Comparison of ENCODE assay signal across 25 cellular contexts in the genomic region with DNA sequence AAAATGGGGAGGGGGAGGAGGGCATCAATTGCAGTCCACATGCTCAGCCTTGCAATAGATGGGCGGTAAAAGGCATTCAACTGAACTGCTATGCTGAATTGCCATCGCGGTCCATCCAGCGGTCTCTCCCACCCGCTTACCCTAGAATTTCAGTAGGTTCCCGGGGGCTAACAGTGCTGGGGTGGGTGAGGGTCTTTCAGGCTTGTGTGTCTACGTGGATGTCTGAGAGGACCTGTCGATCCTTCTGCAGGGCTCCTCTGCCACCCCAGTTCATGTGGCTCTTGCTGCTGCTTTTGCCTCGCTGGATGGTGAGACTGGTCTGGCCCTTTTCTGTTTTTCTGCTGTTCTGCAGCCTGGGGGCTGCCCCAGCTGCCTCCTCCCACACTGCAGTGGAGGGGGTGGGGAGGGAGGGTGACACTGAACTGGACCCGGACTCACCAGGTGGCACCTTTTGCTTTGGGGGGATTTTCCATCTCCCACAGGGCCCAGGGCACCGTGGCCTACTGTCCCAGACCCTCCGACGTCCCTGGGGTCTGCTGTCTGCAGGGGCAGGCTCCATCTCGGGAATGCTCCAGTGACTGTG.
"Had no signal": no experiment of that assay in that cellular context is flagged by ENCODE, and none has a peak within 500 bp of the region (broad histone marks: within the 10 kb centered on the region; RNA-seq: fewer than 3 reads in every experiment).

No MANE protein-coding gene starts in this region.

- H3K4me3 ChIP-seq: breast epithelium, heart left ventricle, thoracic aorta, vagina had no signal

- H3K27ac ChIP-seq: breast epithelium, thoracic aorta, vagina, WERI-Rb-1 had no signal

- H3K4me1 Mint-ChIP-seq: activated CD4-positive, alpha-beta memory T cell treated with anti-CD3 and anti-CD28 coated beads, Interleukin-2, amount 10 ng/mL, durations not matched to agents 7 days and 5 days; activated CD4-positive, alpha-beta T cell treated with anti-CD3 and anti-CD28 coated beads, Interleukin-2, amount 10 ng/mL, durations not matched to agents 24 days and 14 days had no signal

- H3K9me3 ChIP-seq: breast epithelium, thoracic aorta, vagina had no signal

- H3K27me3 Mint-ChIP-seq: activated CD4-positive, alpha-beta memory T cell treated with anti-CD3 and anti-CD28 coated beads, Interleukin-2, amount 10 ng/mL, durations not matched to agents 7 days and 5 days; activated CD4-positive, alpha-beta T cell treated with anti-CD3 and anti-CD28 coated beads, Interleukin-2, amount 10 ng/mL, durations not matched to agents 24 days and 14 days; naive thymus-derived CD4-positive, alpha-beta T cell; T-helper 17 cell; type B pancreatic cell had no signal

- H3K4me1 ChIP-seq: breast epithelium had no signal

- ATAC-seq: activated naive CD4-positive, alpha-beta T cell treated with anti-CD3 and anti-CD28 coated beads, Interleukin-2, amount 50 U/mL, for 72 hours; esophagus mucosa; naive thymus-derived CD4-positive, alpha-beta T cell; T-helper 17 cell had no signal

- DNase-seq: activated CD4-positive, alpha-beta memory T cell treated with anti-CD3 and anti-CD28 coated beads, Interleukin-2, amount 10 ng/mL, durations not matched to agents 7 days and 5 days; activated CD4-positive, alpha-beta T cell treated with anti-CD3 and anti-CD28 coated beads, Interleukin-2, amount 10 ng/mL, durations not matched to agents 24 days and 14 days; activated CD4-positive, CD25-positive, alpha-beta regulatory T cell treated with anti-CD3 and anti-CD28 coated beads, Interleukin-2, amount 50 U/mL, for 72 hours; activated naive CD4-positive, alpha-beta T cell; activated T-cell treated with anti-CD3 and anti-CD28 coated beads, Interleukin-2, amount 50 U/mL, for 48 hours; central memory CD4-positive, alpha-beta T cell; foreskin fibroblast; heart left ventricle; left ventricle myocardium superior; naive thymus-derived CD4-positive, alpha-beta T cell; nucleus accumbens; posterior cingulate gyrus; stimulated activated CD4-positive, alpha-beta T cell treated with anti-CD3 and anti-CD28 coated beads, Interleukin-15, amount 100 ng/mL, for 24 hours; stimulated activated CD4-positive, alpha-beta T cell treated with anti-CD3 and anti-CD28 coated beads, Interleukin-2, amount 100 ng/mL, for 24 hours; stimulated activated naive CD4-positive, alpha-beta T cell treated with Interleukin-2 at 50 U/mL for 16 hours; T-helper 17 cell; T1000; WERI-Rb-1 had no signal

- H3K27ac Mint-ChIP-seq: activated CD4-positive, alpha-beta memory T cell treated with anti-CD3 and anti-CD28 coated beads, Interleukin-2, amount 10 ng/mL, durations not matched to agents 7 days and 5 days; activated CD4-positive, alpha-beta T cell treated with anti-CD3 and anti-CD28 coated beads, Interleukin-2, amount 10 ng/mL, durations not matched to agents 24 days and 14 days; naive thymus-derived CD4-positive, alpha-beta T cell; type B pancreatic cell had no signal

- H3K9me3 Mint-ChIP-seq: activated CD4-positive, alpha-beta memory T cell treated with anti-CD3 and anti-CD28 coated beads, Interleukin-2, amount 10 ng/mL, durations not matched to agents 7 days and 5 days; activated CD4-positive, alpha-beta T cell treated with anti-CD3 and anti-CD28 coated beads, Interleukin-2, amount 10 ng/mL, durations not matched to agents 24 days and 14 days; activated naive CD4-positive, alpha-beta T cell treated with anti-CD3 and anti-CD28 coated beads, Interleukin-2, amount 50 U/mL, for 72 hours had no signal

- H3K27me3 ChIP-seq: breast epithelium, heart left ventricle, vagina had no signal

- H3K4me3 Mint-ChIP-seq: activated CD4-positive, alpha-beta memory T cell treated with anti-CD3 and anti-CD28 coated beads, Interleukin-2, amount 10 ng/mL, durations not matched to agents 7 days and 5 days; activated CD4-positive, alpha-beta T cell treated with anti-CD3 and anti-CD28 coated beads, Interleukin-2, amount 10 ng/mL, durations not matched to agents 24 days and 14 days; mesothelial cell of epicardium; naive thymus-derived CD4-positive, alpha-beta T cell; T-helper 17 cell; type B pancreatic cell had no signal

- H3K36me3 ChIP-seq: breast epithelium, WERI-Rb-1 had no signal
